1 cellular context compared by ENCODE assay signal in genomic region chr1:202348509-202349262, GRCh38.
A peak's percentile ranks its signal among the peaks of the same experiment; 100 is the strongest.
TF ChIP-seq lines count a peak whose summit lies in the region.

A gene with protein sequence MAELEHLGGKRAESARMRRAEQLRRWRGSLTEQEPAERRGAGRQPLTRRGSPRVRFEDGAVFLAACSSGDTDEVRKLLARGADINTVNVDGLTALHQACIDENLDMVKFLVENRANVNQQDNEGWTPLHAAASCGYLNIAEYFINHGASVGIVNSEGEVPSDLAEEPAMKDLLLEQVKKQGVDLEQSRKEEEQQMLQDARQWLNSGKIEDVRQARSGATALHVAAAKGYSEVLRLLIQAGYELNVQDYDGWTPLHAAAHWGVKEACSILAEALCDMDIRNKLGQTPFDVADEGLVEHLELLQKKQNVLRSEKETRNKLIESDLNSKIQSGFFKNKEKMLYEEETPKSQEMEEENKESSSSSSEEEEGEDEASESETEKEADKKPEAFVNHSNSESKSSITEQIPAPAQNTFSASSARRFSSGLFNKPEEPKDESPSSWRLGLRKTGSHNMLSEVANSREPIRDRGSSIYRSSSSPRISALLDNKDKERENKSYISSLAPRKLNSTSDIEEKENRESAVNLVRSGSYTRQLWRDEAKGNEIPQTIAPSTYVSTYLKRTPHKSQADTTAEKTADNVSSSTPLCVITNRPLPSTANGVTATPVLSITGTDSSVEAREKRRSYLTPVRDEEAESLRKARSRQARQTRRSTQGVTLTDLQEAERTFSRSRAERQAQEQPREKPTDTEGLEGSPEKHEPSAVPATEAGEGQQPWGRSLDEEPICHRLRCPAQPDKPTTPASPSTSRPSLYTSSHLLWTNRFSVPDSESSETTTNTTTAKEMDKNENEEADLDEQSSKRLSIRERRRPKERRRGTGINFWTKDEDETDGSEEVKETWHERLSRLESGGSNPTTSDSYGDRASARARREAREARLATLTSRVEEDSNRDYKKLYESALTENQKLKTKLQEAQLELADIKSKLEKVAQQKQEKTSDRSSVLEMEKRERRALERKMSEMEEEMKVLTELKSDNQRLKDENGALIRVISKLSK (plus strand): TSS chr1:202348699. CDS start chr1:202348852, 153 bp downstream.

TF ChIP-seq in K562, 482 proteins besides CTCF, POLR2A, EP300 and RAD21 (continued from another document and continues in another):
- peak; percentile 38; the same call in 1 of the 2 replicates for TF ChIP-seq ZBTB33 (CRISPR knock-in tag; IDR thresholded peaks at IDR 0.05)
- TF ChIP-seq MXI1 (IDR thresholded peaks at IDR 0.05; ENCODE audit: low read depth, low read length), result peak; percentile 67
- TF ChIP-seq PHB2 (IDR thresholded peaks at IDR 0.05; ENCODE audit: low read depth), result no peak
- peak; percentile 79 for TF ChIP-seq ZFX (CRISPR knock-in tag; IDR thresholded peaks at IDR 0.05)
- TF ChIP-seq E2F3 (CRISPR knock-in tag; IDR thresholded peaks at IDR 0.05), result peak; percentile 73
- TF ChIP-seq, protein P1, sequence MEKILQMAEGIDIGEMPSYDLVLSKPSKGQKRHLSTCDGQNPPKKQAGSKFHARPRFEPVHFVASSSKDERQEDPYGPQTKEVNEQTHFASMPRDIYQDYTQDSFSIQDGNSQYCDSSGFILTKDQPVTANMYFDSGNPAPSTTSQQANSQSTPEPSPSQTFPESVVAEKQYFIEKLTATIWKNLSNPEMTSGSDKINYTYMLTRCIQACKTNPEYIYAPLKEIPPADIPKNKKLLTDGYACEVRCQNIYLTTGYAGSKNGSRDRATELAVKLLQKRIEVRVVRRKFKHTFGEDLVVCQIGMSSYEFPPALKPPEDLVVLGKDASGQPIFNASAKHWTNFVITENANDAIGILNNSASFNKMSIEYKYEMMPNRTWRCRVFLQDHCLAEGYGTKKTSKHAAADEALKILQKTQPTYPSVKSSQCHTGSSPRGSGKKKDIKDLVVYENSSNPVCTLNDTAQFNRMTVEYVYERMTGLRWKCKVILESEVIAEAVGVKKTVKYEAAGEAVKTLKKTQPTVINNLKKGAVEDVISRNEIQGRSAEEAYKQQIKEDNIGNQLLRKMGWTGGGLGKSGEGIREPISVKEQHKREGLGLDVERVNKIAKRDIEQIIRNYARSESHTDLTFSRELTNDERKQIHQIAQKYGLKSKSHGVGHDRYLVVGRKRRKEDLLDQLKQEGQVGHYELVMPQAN (IDR thresholded peaks at IDR 0.05; ENCODE audit: borderline replicate concordance), result peak; percentile 90
- TF ChIP-seq GATAD2A (IDR thresholded peaks at IDR 0.05), result peak; percentile 65; the same call in 1 of the 2 replicates
- TF ChIP-seq FOXM1 (IDR thresholded peaks at IDR 0.05; ENCODE audit: low read depth), result 0 out of 2 replicates have a peak, but pooled peaks have one; percentile 19
- TF ChIP-seq FOXM1 (CRISPR knock-in tag; IDR thresholded peaks at IDR 0.05; ENCODE audit: low read depth), result no peak
- peak; percentile 65 for TF ChIP-seq ZNF134 (CRISPR knock-in tag; conservative IDR thresholded peaks at IDR 0.05)
- TF ChIP-seq TCF3 (CRISPR knock-in tag; IDR thresholded peaks at IDR 0.05), result peak; percentile 8; the same call in 1 of the 2 replicates
- TF ChIP-seq ZNF239 (CRISPR knock-in tag; IDR thresholded peaks at IDR 0.05), result peak; percentile 61
- TF ChIP-seq, protein P2, sequence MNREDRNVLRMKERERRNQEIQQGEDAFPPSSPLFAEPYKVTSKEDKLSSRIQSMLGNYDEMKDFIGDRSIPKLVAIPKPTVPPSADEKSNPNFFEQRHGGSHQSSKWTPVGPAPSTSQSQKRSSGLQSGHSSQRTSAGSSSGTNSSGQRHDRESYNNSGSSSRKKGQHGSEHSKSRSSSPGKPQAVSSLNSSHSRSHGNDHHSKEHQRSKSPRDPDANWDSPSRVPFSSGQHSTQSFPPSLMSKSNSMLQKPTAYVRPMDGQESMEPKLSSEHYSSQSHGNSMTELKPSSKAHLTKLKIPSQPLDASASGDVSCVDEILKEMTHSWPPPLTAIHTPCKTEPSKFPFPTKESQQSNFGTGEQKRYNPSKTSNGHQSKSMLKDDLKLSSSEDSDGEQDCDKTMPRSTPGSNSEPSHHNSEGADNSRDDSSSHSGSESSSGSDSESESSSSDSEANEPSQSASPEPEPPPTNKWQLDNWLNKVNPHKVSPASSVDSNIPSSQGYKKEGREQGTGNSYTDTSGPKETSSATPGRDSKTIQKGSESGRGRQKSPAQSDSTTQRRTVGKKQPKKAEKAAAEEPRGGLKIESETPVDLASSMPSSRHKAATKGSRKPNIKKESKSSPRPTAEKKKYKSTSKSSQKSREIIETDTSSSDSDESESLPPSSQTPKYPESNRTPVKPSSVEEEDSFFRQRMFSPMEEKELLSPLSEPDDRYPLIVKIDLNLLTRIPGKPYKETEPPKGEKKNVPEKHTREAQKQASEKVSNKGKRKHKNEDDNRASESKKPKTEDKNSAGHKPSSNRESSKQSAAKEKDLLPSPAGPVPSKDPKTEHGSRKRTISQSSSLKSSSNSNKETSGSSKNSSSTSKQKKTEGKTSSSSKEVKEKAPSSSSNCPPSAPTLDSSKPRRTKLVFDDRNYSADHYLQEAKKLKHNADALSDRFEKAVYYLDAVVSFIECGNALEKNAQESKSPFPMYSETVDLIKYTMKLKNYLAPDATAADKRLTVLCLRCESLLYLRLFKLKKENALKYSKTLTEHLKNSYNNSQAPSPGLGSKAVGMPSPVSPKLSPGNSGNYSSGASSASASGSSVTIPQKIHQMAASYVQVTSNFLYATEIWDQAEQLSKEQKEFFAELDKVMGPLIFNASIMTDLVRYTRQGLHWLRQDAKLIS (CRISPR knock-in tag; IDR thresholded peaks at IDR 0.05), result peak; percentile 80
- TF ChIP-seq, protein P3, sequence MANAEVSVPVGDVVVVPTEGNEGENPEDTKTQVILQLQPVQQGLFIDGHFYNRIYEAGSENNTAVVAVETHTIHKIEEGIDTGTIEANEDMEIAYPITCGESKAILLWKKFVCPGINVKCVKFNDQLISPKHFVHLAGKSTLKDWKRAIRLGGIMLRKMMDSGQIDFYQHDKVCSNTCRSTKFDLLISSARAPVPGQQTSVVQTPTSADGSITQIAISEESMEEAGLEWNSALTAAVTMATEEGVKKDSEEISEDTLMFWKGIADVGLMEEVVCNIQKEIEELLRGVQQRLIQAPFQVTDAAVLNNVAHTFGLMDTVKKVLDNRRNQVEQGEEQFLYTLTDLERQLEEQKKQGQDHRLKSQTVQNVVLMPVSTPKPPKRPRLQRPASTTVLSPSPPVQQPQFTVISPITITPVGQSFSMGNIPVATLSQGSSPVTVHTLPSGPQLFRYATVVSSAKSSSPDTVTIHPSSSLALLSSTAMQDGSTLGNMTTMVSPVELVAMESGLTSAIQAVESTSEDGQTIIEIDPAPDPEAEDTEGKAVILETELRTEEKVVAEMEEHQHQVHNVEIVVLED (CRISPR knock-in tag; IDR thresholded peaks at IDR 0.05), result peak; percentile 97
- TF ChIP-seq MAFK (IDR thresholded peaks at IDR 0.05; ENCODE audit: low read length), result peak; percentile 34
- peak; percentile 57 for TF ChIP-seq BCOR (IDR thresholded peaks at IDR 0.05)
- TF ChIP-seq, protein P4, sequence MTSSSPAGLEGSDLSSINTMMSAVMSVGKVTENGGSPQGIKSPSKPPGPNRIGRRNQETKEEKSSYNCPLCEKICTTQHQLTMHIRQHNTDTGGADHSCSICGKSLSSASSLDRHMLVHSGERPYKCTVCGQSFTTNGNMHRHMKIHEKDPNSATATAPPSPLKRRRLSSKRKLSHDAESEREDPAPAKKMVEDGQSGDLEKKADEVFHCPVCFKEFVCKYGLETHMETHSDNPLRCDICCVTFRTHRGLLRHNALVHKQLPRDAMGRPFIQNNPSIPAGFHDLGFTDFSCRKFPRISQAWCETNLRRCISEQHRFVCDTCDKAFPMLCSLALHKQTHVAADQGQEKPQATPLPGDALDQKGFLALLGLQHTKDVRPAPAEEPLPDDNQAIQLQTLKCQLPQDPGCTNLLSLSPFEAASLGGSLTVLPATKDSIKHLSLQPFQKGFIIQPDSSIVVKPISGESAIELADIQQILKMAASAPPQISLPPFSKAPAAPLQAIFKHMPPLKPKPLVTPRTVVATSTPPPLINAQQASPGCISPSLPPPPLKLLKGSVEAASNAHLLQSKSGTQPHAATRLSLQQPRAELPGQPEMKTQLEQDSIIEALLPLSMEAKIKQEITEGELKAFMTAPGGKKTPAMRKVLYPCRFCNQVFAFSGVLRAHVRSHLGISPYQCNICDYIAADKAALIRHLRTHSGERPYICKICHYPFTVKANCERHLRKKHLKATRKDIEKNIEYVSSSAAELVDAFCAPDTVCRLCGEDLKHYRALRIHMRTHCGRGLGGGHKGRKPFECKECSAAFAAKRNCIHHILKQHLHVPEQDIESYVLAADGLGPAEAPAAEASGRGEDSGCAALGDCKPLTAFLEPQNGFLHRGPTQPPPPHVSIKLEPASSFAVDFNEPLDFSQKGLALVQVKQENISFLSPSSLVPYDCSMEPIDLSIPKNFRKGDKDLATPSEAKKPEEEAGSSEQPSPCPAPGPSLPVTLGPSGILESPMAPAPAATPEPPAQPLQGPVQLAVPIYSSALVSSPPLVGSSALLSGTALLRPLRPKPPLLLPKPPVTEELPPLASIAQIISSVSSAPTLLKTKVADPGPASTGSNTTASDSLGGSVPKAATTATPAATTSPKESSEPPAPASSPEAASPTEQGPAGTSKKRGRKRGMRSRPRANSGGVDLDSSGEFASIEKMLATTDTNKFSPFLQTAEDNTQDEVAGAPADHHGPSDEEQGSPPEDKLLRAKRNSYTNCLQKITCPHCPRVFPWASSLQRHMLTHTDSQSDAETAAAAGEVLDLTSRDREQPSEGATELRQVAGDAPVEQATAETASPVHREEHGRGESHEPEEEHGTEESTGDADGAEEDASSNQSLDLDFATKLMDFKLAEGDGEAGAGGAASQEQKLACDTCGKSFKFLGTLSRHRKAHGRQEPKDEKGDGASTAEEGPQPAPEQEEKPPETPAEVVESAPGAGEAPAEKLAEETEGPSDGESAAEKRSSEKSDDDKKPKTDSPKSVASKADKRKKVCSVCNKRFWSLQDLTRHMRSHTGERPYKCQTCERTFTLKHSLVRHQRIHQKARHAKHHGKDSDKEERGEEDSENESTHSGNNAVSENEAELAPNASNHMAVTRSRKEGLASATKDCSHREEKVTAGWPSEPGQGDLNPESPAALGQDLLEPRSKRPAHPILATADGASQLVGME (CRISPR knock-in tag; IDR thresholded peaks at IDR 0.05), result 0 out of 2 replicates have a peak, but pooled peaks have one; percentile 48
- peak; percentile 62 to 88 for TF ChIP-seq E2F6 (IDR thresholded peaks at IDR 0.05; ENCODE audit: borderline replicate concordance in 1 of 2, extremely low read depth in 1 of 2, insufficient read depth in 1 of 2, insufficient read length in 1 of 2, low read depth in 1 of 2, low read length in 1 of 2, poor library complexity in 1 of 2, severe bottlenecking in 1 of 2)
- no peak; the same call in 1 of the 2 replicates for TF ChIP-seq CBFA2T3 (IDR thresholded peaks at IDR 0.05)
- TF ChIP-seq DIDO1 (tag; IDR thresholded peaks at IDR 0.05; ENCODE audit: low read depth), result peak; percentile 99
- TF ChIP-seq PBX2 (CRISPR knock-in tag; IDR thresholded peaks at IDR 0.05; ENCODE audit: low read depth), result no peak
- TF ChIP-seq PBX2 (tag; conservative IDR thresholded peaks at IDR 0.05; ENCODE audit: low read depth), result peak; percentile 28; the same call in 1 of the 2 replicates
- TF ChIP-seq GABPA (tag; conservative IDR thresholded peaks at IDR 0.05; ENCODE audit: low read depth), result peak; percentile 72
- TF ChIP-seq RB1 (IDR thresholded peaks at IDR 0.05; ENCODE audit: low read depth), result peak; percentile 98
- TF ChIP-seq CSDE1 (IDR thresholded peaks at IDR 0.05), result no peak
- no peak for TF ChIP-seq MED1 (CRISPR knock-in tag; IDR thresholded peaks at IDR 0.05; ENCODE audit: borderline replicate concordance)
- TF ChIP-seq POLR3G (IDR thresholded peaks at IDR 0.05; ENCODE audit: extremely low read depth, insufficient read length, insufficient replicate concordance), result no peak
- peak; percentile 96 for TF ChIP-seq POLR2G (IDR thresholded peaks at IDR 0.05; ENCODE audit: low read depth, low read length)
- no peak for TF ChIP-seq NFATC3 (IDR thresholded peaks at IDR 0.05)
- no peak for TF ChIP-seq IRF2 (CRISPR knock-in tag; IDR thresholded peaks at IDR 0.05)
- peak; percentile 15; the same call in 1 of the 2 replicates for TF ChIP-seq SOX6 (IDR thresholded peaks at IDR 0.05)
- TF ChIP-seq ZNF644 (tag; IDR thresholded peaks at IDR 0.05; ENCODE audit: low read depth), result peak; percentile 97
- peak in 1 of 2 experiments; percentile 1; a peak in 1 of 4 replicates for TF ChIP-seq TBL1XR1 (IDR thresholded peaks at IDR 0.05; ENCODE audit: low read length in 2 of 2)
- TF ChIP-seq NR4A1 (CRISPR knock-in tag; IDR thresholded peaks at IDR 0.05), result no peak
- no peak; the same call in 1 of the 2 replicates for TF ChIP-seq NR4A1 (tag; IDR thresholded peaks at IDR 0.05)
- peak; percentile 88 for TF ChIP-seq TAF1 (IDR thresholded peaks at IDR 0.05; ENCODE audit: control insufficient read depth, extremely low read depth, insufficient read depth, low read length, severe bottlenecking)
- TF ChIP-seq ATF7 (IDR thresholded peaks at IDR 0.05), result peak; percentile 95
